37 cellular contexts compared by ENCODE assay signal in the genomic region with DNA sequence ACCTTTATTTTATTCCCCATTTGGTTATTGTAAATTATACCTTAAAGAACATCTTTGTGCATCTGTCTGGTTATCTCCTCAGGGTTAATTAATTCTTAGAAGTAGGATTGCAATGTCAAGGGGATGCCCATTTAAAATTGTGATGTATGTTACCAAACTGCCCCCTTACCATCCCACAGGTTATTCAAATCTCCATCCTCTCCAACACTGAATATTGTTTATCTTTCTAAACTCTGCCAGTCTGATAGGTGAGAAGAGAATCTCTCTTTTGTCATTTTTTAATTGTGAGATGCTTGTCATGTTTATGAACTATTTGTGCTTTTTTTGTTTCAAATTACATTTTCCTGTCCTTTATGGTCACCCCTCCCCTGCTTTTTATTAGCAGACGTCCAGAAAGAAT. TPM values are rescaled to one million over a fixed set of nuclear protein-coding genes. Genes with fewer than 3 reads are reported as not detected.
"Had no signal": no experiment of that assay in that cellular context is flagged by ENCODE, and none has a peak within 500 bp of the region (broad histone marks: within the 10 kb centered on the region; RNA-seq: fewer than 3 reads in every experiment).

No MANE protein-coding gene starts in this region.

- H3K27me3 ChIP-seq: MG63 had no signal

- DNase-seq: Kasumi-1, MG63, MM.1S, NCI-H1048, NCI-H1092, NCI-H1092 treated with DMSO at 0.1 percent for 48 hours, NCI-H1105, NCI-H1105 treated with DMSO at 0.1 percent for 48 hours, NCI-H1417, NCI-H1417 treated with DMSO at 0.1 percent for 48 hours, NCI-H1436, NCI-H1436 treated with DMSO at 0.1 percent for 48 hours, NCI-H146, NCI-H1694, NCI-H1694 treated with DMSO at 0.1 percent for 48 hours, NCI-H187, NCI-H187 treated with DMSO at 0.1 percent for 48 hours, NCI-H1930, NCI-H2029, NCI-H2029 treated with DMSO at 0.1 percent for 48 hours, NCI-H2081, NCI-H2081 treated with DMSO at 0.1 percent for 48 hours, NCI-H2107, NCI-H2171, NCI-H2227 treated with DMSO at 0.1 percent for 48 hours, NCI-H226, NCI-H345, NCI-H446, NCI-H446 treated with DMSO at 0.1 percent for 48 hours, NCI-H510A, NCI-H510A treated with DMSO at 0.1 percent for 48 hours, NCI-H524, NCI-H524 treated with DMSO at 0.1 percent for 48 hours had no signal

- H3K36me3 ChIP-seq: MG63 had no signal

- H3K4me3 ChIP-seq: MG63 had no signal

RNA-seq across cellular contexts. Expression of a gene that starts 55.8 kb away (rescaled TPM):
- total RNA-seq: LHCN-M2, M059J, MCF 10A, NCI-H460 had no signal
